ENCODE assay signal across 1 cellular context in genomic region chr9:114969269-114969668, GRCh38.
TF ChIP-seq lines count a peak whose summit lies in the region.

No MANE protein-coding gene starts in this region.

TF ChIP-seq in GM23338, 12 proteins besides CTCF, POLR2A, EP300 and RAD21:
- TF ChIP-seq ZNF462 (CRISPR knock-in tag; IDR thresholded peaks at IDR 0.05): no peak
- no peak for TF ChIP-seq ZNF114 (CRISPR knock-in tag; IDR thresholded peaks at IDR 0.05)
- TF ChIP-seq EZH2 (IDR thresholded peaks at IDR 0.05; ENCODE audit: low read depth, unreplicated experiment): no peak
- no peak for TF ChIP-seq REST (IDR thresholded peaks at IDR 0.05; ENCODE audit: unreplicated experiment)
- no peak for TF ChIP-seq JUNB (IDR thresholded peaks at IDR 0.05; ENCODE audit: unreplicated experiment)
- no peak for TF ChIP-seq EZH2phosphoT487 (IDR thresholded peaks at IDR 0.05; ENCODE audit: unreplicated experiment)
- peak; percentile 62; the same call in 1 of the 2 replicates for TF ChIP-seq NANOG (IDR thresholded peaks at IDR 0.05; ENCODE audit: borderline replicate concordance)
- no peak for TF ChIP-seq ZNF331 (CRISPR knock-in tag; IDR thresholded peaks at IDR 0.05; ENCODE audit: low read depth)
